ENCODE assay signal across 1 cellular context in genomic region chr16:27429330-27429871, GRCh38.
TF ChIP-seq lines count a peak whose summit lies in the region.

No MANE protein-coding gene starts in this region.

TF ChIP-seq in K562, 482 proteins besides CTCF, POLR2A, EP300 and RAD21 (continued from another document):
- no peak for TF ChIP-seq ZNF395 (CRISPR knock-in tag; IDR thresholded peaks at IDR 0.05)
TF ChIP-seq in K562: peak in this region for 9.
